Comparison of ENCODE assay signal across 1 cellular context in the genomic region with DNA sequence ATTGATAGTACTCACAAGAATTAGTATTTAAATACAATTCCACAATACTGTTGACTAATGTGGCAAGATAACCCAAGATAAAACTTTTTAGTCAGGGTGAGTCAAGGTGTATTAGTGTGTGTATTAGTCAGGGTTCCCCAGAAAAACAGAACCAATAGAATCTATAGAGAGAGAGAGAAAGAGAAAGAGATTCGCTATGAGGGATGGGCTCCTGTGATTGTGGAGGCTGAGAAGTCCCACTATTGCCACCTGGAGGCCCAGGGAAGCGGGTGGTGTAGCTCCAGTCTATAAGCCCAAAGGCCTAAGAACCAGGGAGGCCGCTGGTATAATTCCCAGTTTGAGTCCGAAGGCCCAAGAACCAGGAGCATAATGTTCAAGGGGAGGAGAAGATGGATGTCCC.
TF ChIP-seq lines count a peak whose summit lies in the region.

No MANE protein-coding gene starts in this region.

TF ChIP-seq in neural cell, 6 proteins besides CTCF, POLR2A, EP300 and RAD21:
- no peak for TF ChIP-seq MXI1 (conservative IDR thresholded peaks at IDR 0.05; ENCODE audit: poor library complexity, severe bottlenecking)
- TF ChIP-seq, protein P1, sequence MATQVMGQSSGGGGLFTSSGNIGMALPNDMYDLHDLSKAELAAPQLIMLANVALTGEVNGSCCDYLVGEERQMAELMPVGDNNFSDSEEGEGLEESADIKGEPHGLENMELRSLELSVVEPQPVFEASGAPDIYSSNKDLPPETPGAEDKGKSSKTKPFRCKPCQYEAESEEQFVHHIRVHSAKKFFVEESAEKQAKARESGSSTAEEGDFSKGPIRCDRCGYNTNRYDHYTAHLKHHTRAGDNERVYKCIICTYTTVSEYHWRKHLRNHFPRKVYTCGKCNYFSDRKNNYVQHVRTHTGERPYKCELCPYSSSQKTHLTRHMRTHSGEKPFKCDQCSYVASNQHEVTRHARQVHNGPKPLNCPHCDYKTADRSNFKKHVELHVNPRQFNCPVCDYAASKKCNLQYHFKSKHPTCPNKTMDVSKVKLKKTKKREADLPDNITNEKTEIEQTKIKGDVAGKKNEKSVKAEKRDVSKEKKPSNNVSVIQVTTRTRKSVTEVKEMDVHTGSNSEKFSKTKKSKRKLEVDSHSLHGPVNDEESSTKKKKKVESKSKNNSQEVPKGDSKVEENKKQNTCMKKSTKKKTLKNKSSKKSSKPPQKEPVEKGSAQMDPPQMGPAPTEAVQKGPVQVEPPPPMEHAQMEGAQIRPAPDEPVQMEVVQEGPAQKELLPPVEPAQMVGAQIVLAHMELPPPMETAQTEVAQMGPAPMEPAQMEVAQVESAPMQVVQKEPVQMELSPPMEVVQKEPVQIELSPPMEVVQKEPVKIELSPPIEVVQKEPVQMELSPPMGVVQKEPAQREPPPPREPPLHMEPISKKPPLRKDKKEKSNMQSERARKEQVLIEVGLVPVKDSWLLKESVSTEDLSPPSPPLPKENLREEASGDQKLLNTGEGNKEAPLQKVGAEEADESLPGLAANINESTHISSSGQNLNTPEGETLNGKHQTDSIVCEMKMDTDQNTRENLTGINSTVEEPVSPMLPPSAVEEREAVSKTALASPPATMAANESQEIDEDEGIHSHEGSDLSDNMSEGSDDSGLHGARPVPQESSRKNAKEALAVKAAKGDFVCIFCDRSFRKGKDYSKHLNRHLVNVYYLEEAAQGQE (IDR thresholded peaks at IDR 0.05; ENCODE audit: borderline replicate concordance), result no peak
- no peak for TF ChIP-seq EZH2 (IDR thresholded peaks at IDR 0.05; ENCODE audit: borderline replicate concordance, insufficient read depth, low read length, poor library complexity, severe bottlenecking)
- no peak for TF ChIP-seq TAF1 (IDR thresholded peaks at IDR 0.05; ENCODE audit: low read depth)
- TF ChIP-seq SMC3 (conservative IDR thresholded peaks at IDR 0.05; ENCODE audit: poor library complexity), result no peak
- TF ChIP-seq POLR2AphosphoS5 (IDR thresholded peaks at IDR 0.05), result no peak
